In genomic region chr20:41617059-41617921, GRCh38 we compare ENCODE assay signal across 8 cellular contexts. TPM values are rescaled to one million over a fixed set of nuclear protein-coding genes. Genes with fewer than 3 reads are reported as not detected.
DNase-seq lines count a peak whose midpoint lies in the region; ATAC-seq and TF ChIP-seq lines count a peak whose summit lies in the region.

No MANE protein-coding gene starts in this region.

- peak overlapping the region; percentile 94 for H3K4me2 ChIP-seq in KMS-11

- H3K27me3 Mint-ChIP-seq in CD8-positive, alpha-beta T cell (ENCODE audit: low read depth) = no peaks in the 10 kb centered on the region
- H3K27me3 Mint-ChIP-seq in WTC11 (ENCODE audit: low read depth) = no peaks in the 10 kb centered on the region
- H3K27me3 Mint-ChIP-seq in dendritic cell treated with granulocyte-macrophage colony-stimulating factor and Interleukin-4, amounts not matched to agents 40 ng/mL and 50 ng/mL, for 4 days = peaks cover 9% of the 10 kb centered on the region

- H3K27ac ChIP-seq in CD8-positive, alpha-beta T cell (ENCODE audit: low read depth, low read length) = peak overlapping the region; percentile 31
- H3K27ac ChIP-seq in KMS-11 (peak overlapping the region; percentile 34), lung (ENCODE audit: low read depth in 1 of 2, low read length in 1 of 2) (peak overlapping the region; percentile 67 to 94)

- intact Hi-C loops in CD8-positive, alpha-beta T cell (cut with DNase I, micrococcal nuclease) = loop anchor here (5.0 to 10.0 kb wide), 3 partner anchors 480 to 1840 kb away; partner anchors contain the start of genes PLCG1 (in 2 of the 2) and SRSF6 (in 1 of the 2)
- intact Hi-C loops in dendritic cell treated with granulocyte-macrophage colony-stimulating factor and Interleukin-4, amounts not matched to agents 40 ng/mL and 50 ng/mL, for 4 days (cut with micrococcal nuclease) = loop anchor here (5.0 to 10.0 kb wide), 3 partner anchors 75 to 1838 kb away; partner anchors contain the start of gene SRSF6

- CTCF ChIA-PET in CD8-positive, alpha-beta T cell (lab: Charles Lee) = interaction anchor here (0.8 to 1.7 kb wide), 3 partner anchors 9 to 81 kb away, joined by 3 to 4 read pairs (median 3); no protein-coding TSS in a partner anchor
- CTCF ChIA-PET in WTC11 (lab: Charles Lee) = interaction anchor here (1.4 to 2.2 kb wide), 3 partner anchors 43 to 81 kb away, joined by 3 to 12 read pairs (median 6); no protein-coding TSS in a partner anchor

- no peaks in the 10 kb centered on the region for H3K27me3 ChIP-seq in CD8-positive, alpha-beta T cell (ENCODE audit: insufficient read depth, low read length)
- H3K27me3 ChIP-seq in KMS-11 (ENCODE audit: insufficient read depth, low read depth) (no peaks in the 10 kb centered on the region), lung (ENCODE audit: control insufficient read depth, insufficient read depth) (no peaks in the 10 kb centered on the region)

- no peaks in the 10 kb centered on the region for H3K9me3 Mint-ChIP-seq in CD8-positive, alpha-beta T cell
- H3K9me3 Mint-ChIP-seq in WTC11 = no peaks in the 10 kb centered on the region
- H3K9me3 Mint-ChIP-seq in dendritic cell treated with granulocyte-macrophage colony-stimulating factor and Interleukin-4, amounts not matched to agents 40 ng/mL and 50 ng/mL, for 4 days = no peaks in the 10 kb centered on the region

- peak overlapping the region; percentile 43; the same call in 1 of the 2 replicates for H3K9ac ChIP-seq in KMS-11

- H3K36me3 Mint-ChIP-seq in CD8-positive, alpha-beta T cell = peaks cover 5% of the 10 kb centered on the region
- no peaks in the 10 kb centered on the region for H3K36me3 Mint-ChIP-seq in WTC11
- H3K36me3 Mint-ChIP-seq in dendritic cell treated with granulocyte-macrophage colony-stimulating factor and Interleukin-4, amounts not matched to agents 40 ng/mL and 50 ng/mL, for 4 days (ENCODE audit: low read depth) = no peaks in the 10 kb centered on the region

- peak overlapping the region; percentile 62 for H3K4me3 ChIP-seq in CD8-positive, alpha-beta T cell (ENCODE audit: low read depth, low read length)
- H3K4me3 ChIP-seq in KMS-11 (IDR thresholded peaks at IDR 0.05; ENCODE audit: insufficient read depth, low read depth, low read length) = peak overlapping the region; percentile 52
- peak overlapping the region; percentile 76 for H3K4me3 ChIP-seq in lung

- peaks cover 25% of the 10 kb centered on the region for H3K4me1 ChIP-seq in CD8-positive, alpha-beta T cell (ENCODE audit: insufficient read depth, low read length)
- H3K4me1 ChIP-seq in KMS-11 (ENCODE audit: low read depth, poor library complexity, severe bottlenecking) (peaks cover 14% of the 10 kb centered on the region), lung (ENCODE audit: control insufficient read depth in 2 of 2, insufficient read depth in 2 of 2, low read length in 2 of 2) (peaks cover 3 to 16% of the 10 kb centered on the region in 2 donors)

- DNase-seq in CD8-positive, alpha-beta T cell = peak; percentile 8 to 79 (median 52)
- DNase-seq in WTC11 (ENCODE audit: low spot score) (peak; percentile 22), lung (ENCODE audit: low spot score) (peak; percentile 32)
- peak; percentile 21 for DNase-seq in stimulated activated CD8-positive, alpha-beta memory T cell treated with anti-CD3 and anti-CD28 coated beads, Interleukin-4, amount 100 ng/mL, for 24 hours (ENCODE audit: low read depth)

- POLR2A ChIA-PET in CD8-positive, alpha-beta T cell (lab: Charles Lee) = interaction anchor here (0.8 to 3.2 kb wide), 6 partner anchors 9 to 94 kb away, joined by 3 to 48 read pairs (median 4); no protein-coding TSS in a partner anchor
- POLR2A ChIA-PET in WTC11 (lab: Charles Lee) = interaction anchor here (1.4 to 2.0 kb wide), 2 partner anchors 54 to 75 kb away, joined by 4 to 13 read pairs; no protein-coding TSS in a partner anchor

- H3K27ac Mint-ChIP-seq in CD8-positive, alpha-beta T cell = peak overlapping the region; percentile 84
- H3K27ac Mint-ChIP-seq in WTC11 = peak overlapping the region; percentile 91
- H3K27ac Mint-ChIP-seq in dendritic cell treated with granulocyte-macrophage colony-stimulating factor and Interleukin-4, amounts not matched to agents 40 ng/mL and 50 ng/mL, for 4 days = peak overlapping the region; percentile 69

- peaks cover 52% of the 10 kb centered on the region for H3K4me1 Mint-ChIP-seq in CD8-positive, alpha-beta T cell (ENCODE audit: low read depth)
- peaks cover 53% of the 10 kb centered on the region for H3K4me1 Mint-ChIP-seq in WTC11
- H3K4me1 Mint-ChIP-seq in dendritic cell treated with granulocyte-macrophage colony-stimulating factor and Interleukin-4, amounts not matched to agents 40 ng/mL and 50 ng/mL, for 4 days (ENCODE audit: low read depth) = peaks cover 32% of the 10 kb centered on the region

- 3% methylated on average over 36 to 38 of the region's 38 CpGs for WGBS in lung, 2 donors

- H4K20me1 ChIP-seq in KMS-11 (ENCODE audit: insufficient read depth) = no peaks in the 10 kb centered on the region

- H3K79me2 ChIP-seq in KMS-11 (ENCODE audit: insufficient read depth, low read depth) = peaks cover 51% of the 10 kb centered on the region

- H2AFZ ChIP-seq in KMS-11 (ENCODE audit: low read depth) = peak overlapping the region; percentile 37; the same call in 1 of the 2 replicates

- ATAC-seq in CD8-positive, alpha-beta T cell = peak; percentile 35
- peak; percentile 12 for ATAC-seq in GM21381 (IDR thresholded peaks at IDR 0.05; ENCODE audit: unreplicated experiment)
- no peak for ATAC-seq in WTC11
- no peak for ATAC-seq in lung (ENCODE audit: insufficient read depth, low FRiP score)
- no peak for ATAC-seq in GM21619 (IDR thresholded peaks at IDR 0.05; ENCODE audit: unreplicated experiment)

- no peak for TF ChIP-seq CTCF in CD8-positive, alpha-beta T cell (IDR thresholded peaks at IDR 0.05)
- TF ChIP-seq CTCF in KMS-11 (conservative IDR thresholded peaks at IDR 0.05; ENCODE audit: low read depth, low read length) (no peak), WTC11 (IDR thresholded peaks at IDR 0.05) (no peak), lung (IDR thresholded peaks at IDR 0.05; ENCODE audit: control extremely low read depth, extremely low read depth) (no peak)

- H3K36me3 ChIP-seq in CD8-positive, alpha-beta T cell (ENCODE audit: insufficient read depth, low read length) = no peaks in the 10 kb centered on the region
- H3K36me3 ChIP-seq in KMS-11 (ENCODE audit: insufficient read depth) (no peaks in the 10 kb centered on the region), lung (ENCODE audit: control insufficient read depth in 2 of 2, insufficient read depth in 2 of 2, low read length in 2 of 2) (no peaks in the 10 kb centered on the region)

- H3K4me3 Mint-ChIP-seq in CD8-positive, alpha-beta T cell = peak overlapping the region; percentile 91
- H3K4me3 Mint-ChIP-seq in WTC11 = peak overlapping the region; percentile 94
- peak overlapping the region; percentile 78 for H3K4me3 Mint-ChIP-seq in dendritic cell treated with granulocyte-macrophage colony-stimulating factor and Interleukin-4, amounts not matched to agents 40 ng/mL and 50 ng/mL, for 4 days

- H3K9me3 ChIP-seq in CD8-positive, alpha-beta T cell (ENCODE audit: low read length) = no peaks in the 10 kb centered on the region
- no peaks in the 10 kb centered on the region for H3K9me3 ChIP-seq in lung (ENCODE audit: control insufficient read depth in 2 of 2, insufficient read depth in 1 of 2, low read length in 1 of 2)

TF ChIP-seq in WTC11, 78 proteins besides CTCF, POLR2A, EP300 and RAD21 (continues in another document):
- TF ChIP-seq ZBTB21 (CRISPR knock-in tag; IDR thresholded peaks at IDR 0.05; ENCODE audit: borderline replicate concordance) = no peak
- TF ChIP-seq, protein P1, sequence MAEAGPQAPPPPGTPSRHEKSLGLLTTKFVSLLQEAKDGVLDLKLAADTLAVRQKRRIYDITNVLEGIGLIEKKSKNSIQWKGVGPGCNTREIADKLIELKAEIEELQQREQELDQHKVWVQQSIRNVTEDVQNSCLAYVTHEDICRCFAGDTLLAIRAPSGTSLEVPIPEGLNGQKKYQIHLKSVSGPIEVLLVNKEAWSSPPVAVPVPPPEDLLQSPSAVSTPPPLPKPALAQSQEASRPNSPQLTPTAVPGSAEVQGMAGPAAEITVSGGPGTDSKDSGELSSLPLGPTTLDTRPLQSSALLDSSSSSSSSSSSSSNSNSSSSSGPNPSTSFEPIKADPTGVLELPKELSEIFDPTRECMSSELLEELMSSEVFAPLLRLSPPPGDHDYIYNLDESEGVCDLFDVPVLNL (CRISPR knock-in tag; IDR thresholded peaks at IDR 0.05; ENCODE audit: borderline replicate concordance, low read depth) = no peak
- TF ChIP-seq ETV6 (CRISPR knock-in tag; IDR thresholded peaks at IDR 0.05) = no peak
- TF ChIP-seq, protein P2, sequence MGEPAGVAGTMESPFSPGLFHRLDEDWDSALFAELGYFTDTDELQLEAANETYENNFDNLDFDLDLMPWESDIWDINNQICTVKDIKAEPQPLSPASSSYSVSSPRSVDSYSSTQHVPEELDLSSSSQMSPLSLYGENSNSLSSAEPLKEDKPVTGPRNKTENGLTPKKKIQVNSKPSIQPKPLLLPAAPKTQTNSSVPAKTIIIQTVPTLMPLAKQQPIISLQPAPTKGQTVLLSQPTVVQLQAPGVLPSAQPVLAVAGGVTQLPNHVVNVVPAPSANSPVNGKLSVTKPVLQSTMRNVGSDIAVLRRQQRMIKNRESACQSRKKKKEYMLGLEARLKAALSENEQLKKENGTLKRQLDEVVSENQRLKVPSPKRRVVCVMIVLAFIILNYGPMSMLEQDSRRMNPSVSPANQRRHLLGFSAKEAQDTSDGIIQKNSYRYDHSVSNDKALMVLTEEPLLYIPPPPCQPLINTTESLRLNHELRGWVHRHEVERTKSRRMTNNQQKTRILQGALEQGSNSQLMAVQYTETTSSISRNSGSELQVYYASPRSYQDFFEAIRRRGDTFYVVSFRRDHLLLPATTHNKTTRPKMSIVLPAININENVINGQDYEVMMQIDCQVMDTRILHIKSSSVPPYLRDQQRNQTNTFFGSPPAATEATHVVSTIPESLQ (CRISPR knock-in tag; IDR thresholded peaks at IDR 0.05) = no peak
- TF ChIP-seq, protein P3, sequence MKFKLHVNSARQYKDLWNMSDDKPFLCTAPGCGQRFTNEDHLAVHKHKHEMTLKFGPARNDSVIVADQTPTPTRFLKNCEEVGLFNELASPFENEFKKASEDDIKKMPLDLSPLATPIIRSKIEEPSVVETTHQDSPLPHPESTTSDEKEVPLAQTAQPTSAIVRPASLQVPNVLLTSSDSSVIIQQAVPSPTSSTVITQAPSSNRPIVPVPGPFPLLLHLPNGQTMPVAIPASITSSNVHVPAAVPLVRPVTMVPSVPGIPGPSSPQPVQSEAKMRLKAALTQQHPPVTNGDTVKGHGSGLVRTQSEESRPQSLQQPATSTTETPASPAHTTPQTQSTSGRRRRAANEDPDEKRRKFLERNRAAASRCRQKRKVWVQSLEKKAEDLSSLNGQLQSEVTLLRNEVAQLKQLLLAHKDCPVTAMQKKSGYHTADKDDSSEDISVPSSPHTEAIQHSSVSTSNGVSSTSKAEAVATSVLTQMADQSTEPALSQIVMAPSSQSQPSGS (CRISPR knock-in tag; IDR thresholded peaks at IDR 0.05; ENCODE audit: borderline replicate concordance, low read depth) = no peak

RNA-seq across cellular contexts. Expression of gene CHD6, which starts 0.9 kb away (rescaled TPM):
- total RNA-seq in CD8-positive, alpha-beta T cell = 100 to 1,000 TPM; 113 to 122 TPM
- 52.1 to 61.9 TPM (median 52.8 TPM) in 3 replicates for total RNA-seq in WTC11 (2021)
- 10 to 100 TPM; 32.5 to 95.3 TPM for total RNA-seq in lung
- polyA plus RNA-seq in lung = 1 to 10 TPM; 5.0 to 9.4 TPM

Comparison
In these comparisons a context has a peak if more than half of its experiments do, and no peak if none do; other contexts are left out.
1. ATAC-seq: peak in CD8-positive, alpha-beta T cell (single experiment) and GM21381 (single experiment); none in WTC11 (single experiment), lung (single experiment) and GM21619 (single experiment).
2. Peak in every context shown above with its lines, with median percentiles within 50 percentile points of each other: DNase-seq, H3K27ac ChIP-seq, H3K4me3 ChIP-seq, H3K27ac Mint-ChIP-seq and H3K4me3 Mint-ChIP-seq.